20 cellular contexts compared by ENCODE assay signal in genomic region chr12:107169200-107169599, GRCh38.
DNase-seq lines count a peak whose midpoint lies in the region; ATAC-seq and TF ChIP-seq lines count a peak whose summit lies in the region.
"Had no signal": no experiment of that assay in that cellular context is flagged by ENCODE, and none has a peak within 500 bp of the region (broad histone marks: within the 10 kb centered on the region; RNA-seq: fewer than 3 reads in every experiment).

No MANE protein-coding gene starts in this region.

- H3K36me3 ChIP-seq in parathyroid adenoma (ENCODE audit: control insufficient read depth, insufficient read depth, low read length) (no peaks in the 10 kb centered on the region), HAP-1 (replicated peaks) (no peaks in the 10 kb centered on the region)
- H3K36me3 ChIP-seq: Peyer's patch had no signal

- BruUV-seq in MCF 10A (replicated peaks; lab: Mats Ljungman, UMichigan) = no TSS peak

- H3K4me1 Mint-ChIP-seq in MCF 10A (ENCODE audit: insufficient read depth, unreplicated experiment) = peaks cover 11% of the 10 kb centered on the region
- H3K4me1 Mint-ChIP-seq: CD4-positive, CD25-positive, alpha-beta regulatory T cell had no signal

- H3K27ac ChIP-seq in parathyroid adenoma = peak overlapping the region; percentile 51
- H3K27ac ChIP-seq: KMS-11, Peyer's patch had no signal

- H2AFZ ChIP-seq in parathyroid adenoma = peak overlapping the region; percentile 76

- peak; percentile 4 for DNase-seq in ELF-1 (ENCODE audit: low read depth, low spot score)
- DNase-seq in NCI-H2081 (lab: John Stamatoyannopoulos, UW) = peak; percentile 57 to 83
- peak; percentile 68 for DNase-seq in MCF 10A (ENCODE audit: unreplicated experiment)
- no peak for DNase-seq in C1 segment of cervical spinal cord (lab: John Stamatoyannopoulos, UW)
- no peak for DNase-seq in HAP-1 (ENCODE audit: low spot score in 2 of 2)
- DNase-seq: ACHN; AML-193; CD4-positive, CD25-positive, alpha-beta regulatory T cell; NCI-H1048; NCI-H1694 treated with DMSO at 0.1 percent for 48 hours; NCI-H2171 treated with DMSO at 0.1 percent for 48 hours; NCI-H510A; Peyer's patch; SHP77 treated with DMSO at 0.1 percent for 48 hours; T-helper 1 cell had no signal

- H3K27me3 Mint-ChIP-seq in MCF 10A (ENCODE audit: insufficient read depth, unreplicated experiment) = no peaks in the 10 kb centered on the region

- H3K27me3 ChIP-seq in parathyroid adenoma (ENCODE audit: control insufficient read depth, insufficient read depth, low read length) (no peaks in the 10 kb centered on the region), HAP-1 (ENCODE audit: low read depth) (0 out of 2 replicates have a peak, but pooled peaks cover 3% of the 10 kb centered on the region)
- H3K27me3 ChIP-seq: Peyer's patch had no signal

- no peaks in the 10 kb centered on the region for H3K9me3 Mint-ChIP-seq in MCF 10A (ENCODE audit: unreplicated experiment)
- H3K9me3 Mint-ChIP-seq: CD4-positive, CD25-positive, alpha-beta regulatory T cell had no signal

- H3K9me3 ChIP-seq in parathyroid adenoma (ENCODE audit: control insufficient read depth, low read length) (no peaks in the 10 kb centered on the region), HAP-1 (no peaks in the 10 kb centered on the region)
- H3K9me3 ChIP-seq: Peyer's patch had no signal

- in situ Hi-C loops in HAP-1 (cut with MboI; ENCODE audit: low sequenced_read_pairs) = no loop called here

- no peak overlapping the region for H3K27ac Mint-ChIP-seq in MCF 10A (ENCODE audit: low read depth, unreplicated experiment)

- no peaks in the 10 kb centered on the region for H3K79me2 ChIP-seq in parathyroid adenoma

- intact Hi-C loops in MCF 10A (cut with micrococcal nuclease) = no loop called here

- H3K36me3 Mint-ChIP-seq in MCF 10A (ENCODE audit: insufficient read depth, unreplicated experiment) = no peaks in the 10 kb centered on the region
- H3K36me3 Mint-ChIP-seq: CD4-positive, CD25-positive, alpha-beta regulatory T cell had no signal

- CTCF ChIA-PET in MCF 10A (lab: Yijun Ruan, JAX) = interaction anchor here (0.8 to 1.6 kb wide), 5 partner anchors 34 to 441 kb away, joined by 3 to 6 read pairs (median 3); no protein-coding TSS in a partner anchor

- TF ChIP-seq CTCF in MCF 10A (IDR thresholded peaks at IDR 0.05; ENCODE audit: unreplicated experiment) (no peak), parathyroid adenoma (IDR thresholded peaks at IDR 0.05) (no peak)

- H3K4me2 ChIP-seq in parathyroid adenoma (ENCODE audit: low read length) = no peak overlapping the region
- H3K4me2 ChIP-seq: KMS-11 had no signal

- POLR2A ChIA-PET in MCF 10A (lab: Yijun Ruan, JAX) = no interaction called here

- H3K9ac ChIP-seq in parathyroid adenoma = no peak overlapping the region
- H3K9ac ChIP-seq: KMS-11 had no signal

- ATAC-seq in HG02840 (IDR thresholded peaks at IDR 0.05; ENCODE audit: low FRiP score, unreplicated experiment) = no peak
- ATAC-seq: HCT116, SK-N-SH treated with all-trans-retinoic acid at 6 μM for 48 hours had no signal

- H3K4me1 ChIP-seq in parathyroid adenoma (peaks cover 36% of the 10 kb centered on the region), HAP-1 (no peaks in the 10 kb centered on the region)
- H3K4me1 ChIP-seq: Peyer's patch had no signal

- H3K4me3 ChIP-seq in parathyroid adenoma (ENCODE audit: low read depth, low read length) (no peak overlapping the region), HAP-1 (no peak overlapping the region)
- H3K4me3 ChIP-seq: Peyer's patch had no signal

- H3K4me3 Mint-ChIP-seq in MCF 10A (ENCODE audit: unreplicated experiment) = no peak overlapping the region
- H3K4me3 Mint-ChIP-seq: CD4-positive, CD25-positive, alpha-beta regulatory T cell had no signal

Comparison
In these comparisons a context has a peak if more than half of its experiments do, and no peak if none do; other contexts are left out.
1. DNase-seq: peak in ELF-1 (single experiment), NCI-H2081 (2 of 2) and MCF 10A (single experiment); none in C1 segment of cervical spinal cord (0 of 14) and HAP-1 (0 of 2).